In the genomic region with DNA sequence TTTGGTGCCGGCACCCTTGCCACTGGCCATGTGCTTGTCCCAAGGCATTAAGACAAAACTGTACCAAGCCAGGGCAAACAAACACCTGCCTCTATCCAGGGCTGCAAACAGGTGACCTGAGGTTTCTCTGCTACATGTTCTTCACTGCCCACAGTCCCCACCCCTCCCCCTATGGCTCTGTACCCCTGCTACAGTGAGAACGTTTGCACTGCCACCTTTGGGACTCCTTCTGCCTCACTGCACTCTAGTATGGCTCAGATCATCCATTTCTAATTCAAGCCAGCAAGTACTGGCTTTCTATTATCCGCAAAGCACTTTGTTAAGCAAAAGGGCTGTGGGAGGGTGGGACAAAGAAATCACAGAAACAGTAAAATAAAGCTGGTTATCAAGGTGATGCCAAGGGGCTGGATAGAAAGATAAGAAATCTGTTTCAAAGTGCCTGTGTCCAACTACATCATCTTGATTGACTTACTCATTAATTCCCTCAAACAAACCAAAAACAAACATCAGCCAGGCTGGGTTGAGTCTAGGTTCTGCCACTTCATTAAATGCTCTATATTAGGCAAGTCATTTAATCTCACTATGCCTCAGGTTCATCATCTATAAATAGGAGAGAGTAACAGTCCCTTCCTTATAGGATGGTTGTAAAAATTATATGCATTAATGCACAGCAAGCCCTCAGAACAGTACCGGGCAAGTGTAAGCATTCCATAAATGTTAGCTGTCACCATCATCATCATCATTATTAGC, we compare ENCODE assay signal across 1 cellular context.
TF ChIP-seq lines count a peak whose summit lies in the region.

No MANE protein-coding gene starts in this region.

TF ChIP-seq in HEK293, 187 proteins besides CTCF, POLR2A, EP300 and RAD21:
- TF ChIP-seq ZNF341 (tag by site-specific recombination; IDR thresholded peaks at IDR 0.05; ENCODE audit: low read depth) (no peak), ZNF391 (tag by site-specific recombination; IDR thresholded peaks at IDR 0.05; ENCODE audit: borderline replicate concordance, low read depth) (no peak), TRIM28 (IDR thresholded peaks at IDR 0.05; ENCODE audit: borderline replicate concordance, low read length) (0 out of 2 replicates have a peak, but pooled peaks have one; percentile 16), ZNF473 (tag by site-specific recombination; IDR thresholded peaks at IDR 0.05) (no peak), ZNF513 (tag by site-specific recombination; IDR thresholded peaks at IDR 0.05) (peak; percentile 32; the same call in 1 of the 2 replicates)
